Comparison of ENCODE assay signal across 13 cellular contexts in genomic region chr19:45568732-45569131, GRCh38. TPM values are rescaled to one million over a fixed set of nuclear protein-coding genes. Genes with fewer than 3 reads are reported as not detected.
A peak's percentile ranks its signal among the peaks of the same experiment; 100 is the strongest.
DNase-seq lines count a peak whose midpoint lies in the region.
"Had no signal": no experiment of that assay in that cellular context is flagged by ENCODE, and none has a peak within 500 bp of the region (broad histone marks: within the 10 kb centered on the region; RNA-seq: fewer than 3 reads in every experiment).

No MANE protein-coding gene starts in this region.

- H3K27ac ChIP-seq in esophagus (ENCODE audit: low read depth in 2 of 2, low read length in 1 of 2) (peak overlapping the region; percentile 69 to 85), caudate nucleus (ENCODE audit: low read depth, low read length) (no peak overlapping the region)

- H3K4me1 ChIP-seq in esophagus (ENCODE audit: control insufficient read depth in 2 of 2, insufficient read depth in 2 of 2, low read length in 1 of 2): no peaks in the 10 kb centered on the region

- no peaks in the 10 kb centered on the region for H3K9me3 ChIP-seq in esophagus (ENCODE audit: control insufficient read depth in 2 of 2, insufficient read depth in 1 of 2, low read depth in 1 of 2, low read length in 1 of 2)

- no peak overlapping the region for H3K4me3 ChIP-seq in esophagus (ENCODE audit: low read depth in 1 of 2, low read length in 2 of 2)
- H3K4me3 ChIP-seq: lung, smooth muscle cell had no signal

- H3K36me3 ChIP-seq in esophagus (ENCODE audit: control insufficient read depth in 2 of 2, insufficient read depth in 2 of 2, low read length in 1 of 2): no peaks in the 10 kb centered on the region

- 53 to 74% methylated on average over 3 of the region's 3 CpGs for WGBS in esophagus, 2 donors

- DNase-seq in AG08396 (ENCODE audit: low spot score) (peak; percentile 51), NCI-H69 (lab: John Stamatoyannopoulos, UW) (peak; percentile 91), mucosa of gallbladder (ENCODE audit: low spot score) (peak; percentile 58), NCI-H510A treated with DMSO at 0.1 percent for 48 hours (lab: John Stamatoyannopoulos, UW) (no peak), iPS-NIHi11 (ENCODE audit: low spot score) (no peak), caudate nucleus (lab: John Stamatoyannopoulos, UW) (no peak)
- DNase-seq in stimulated activated CD4-positive, alpha-beta T cell treated with anti-CD3 and anti-CD28 coated beads, Interleukin-1b, Interleukin-23, amount 100 ng/mL, for 48 hours: no peak
- DNase-seq: CD4-positive, alpha-beta memory T cell; effector memory CD8-positive, alpha-beta T cell; stimulated activated naive CD4-positive, alpha-beta T cell treated with Interleukin-2 at 50 U/mL for 16 hours had no signal

- H3K27me3 ChIP-seq in esophagus (ENCODE audit: control insufficient read depth in 1 of 2, insufficient read depth in 2 of 2, low read length in 2 of 2): no peaks in the 10 kb centered on the region

RNA-seq across cellular contexts. Expression of gene OPA3, which starts 15.9 kb away (rescaled TPM):
- 1 to 10 TPM; 4.0 to 4.6 TPM for polyA plus RNA-seq in esophagus
- total RNA-seq in mucosa of gallbladder: 11.5 TPM

RNA-seq across cellular contexts. Expression of gene GPR4, which starts 33.3 kb away (rescaled TPM):
- polyA plus RNA-seq in esophagus: under 1 TPM; 0.83 to 0.85 TPM
- 2.2 TPM for total RNA-seq in mucosa of gallbladder
- total RNA-seq: CD4-positive, alpha-beta memory T cell; smooth muscle cell had no signal
- polyA plus RNA-seq: CD4-positive, alpha-beta memory T cell; smooth muscle cell had no signal

Comparison
In these comparisons a context has a peak if more than half of its experiments do, and no peak if none do; other contexts are left out.
1. DNase-seq: peak in AG08396 (single experiment), NCI-H69 (single experiment) and mucosa of gallbladder (single experiment); none in NCI-H510A treated with DMSO at 0.1 percent for 48 hours (single experiment), iPS-NIHi11 (single experiment), caudate nucleus (0 of 61) and stimulated activated CD4-positive, alpha-beta T cell treated with anti-CD3 and anti-CD28 coated beads, Interleukin-1b, Interleukin-23, amount 100 ng/mL, for 48 hours (single experiment).